17 cellular contexts compared by ENCODE assay signal in the genomic region with DNA sequence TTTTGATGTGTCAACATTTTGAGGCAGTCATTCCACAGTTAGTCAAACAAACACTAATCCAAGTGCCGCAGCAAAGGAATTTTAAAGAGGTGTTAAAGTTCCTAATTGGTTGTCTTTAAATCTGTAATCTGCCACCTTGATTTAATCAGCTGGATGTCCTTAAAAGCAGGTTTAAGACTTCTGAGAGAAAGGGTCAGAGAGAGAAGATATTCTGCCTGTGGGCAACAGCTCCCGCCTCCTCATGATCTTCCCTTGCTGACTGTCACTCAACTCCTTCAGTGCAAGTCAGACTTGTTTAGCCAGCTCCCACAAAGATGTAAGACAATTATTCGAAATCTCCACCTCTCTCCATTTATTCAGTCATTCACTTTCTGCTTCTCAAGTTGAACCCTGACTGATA.
DNase-seq lines count a peak whose midpoint lies in the region; ATAC-seq, FAIRE-seq and TF ChIP-seq lines count a peak whose summit lies in the region.
"Had no signal": no experiment of that assay in that cellular context is flagged by ENCODE, and none has a peak within 500 bp of the region (broad histone marks: within the 10 kb centered on the region; RNA-seq: fewer than 3 reads in every experiment).

No MANE protein-coding gene starts in this region.

- FAIRE-seq in HepG2 (lab: Jason Lieb, UNC): no peak
- no peak for FAIRE-seq in K562 (lab: Jason Lieb, UNC)
- FAIRE-seq: A204.1, G401.6, GM12891 had no signal

- H2AFZ ChIP-seq in HepG2 (ENCODE audit: low read length) (no peak overlapping the region), K562 (ENCODE audit: low read depth, low read length) (no peak overlapping the region)

- H3K36me3 ChIP-seq in HepG2 (replicated peaks in 1 of 2; ENCODE audit: control insufficient read depth in 1 of 2, insufficient read depth in 2 of 2, low read length in 2 of 2) (no peaks in the 10 kb centered on the region), right lobe of liver (no peaks in the 10 kb centered on the region), K562 (ENCODE audit: control insufficient read depth, insufficient read depth, low read length) (no peaks in the 10 kb centered on the region), left lung (no peaks in the 10 kb centered on the region)
- H3K36me3 ChIP-seq: BE2C, HAP-1 had no signal

- CTCF ChIA-PET in HepG2 (lab: Yijun Ruan, JAX; ENCODE audit: low intra/inter-chr PET ratio, low total read pairs): no interaction called here
- CTCF ChIA-PET in K562 (lab: Yijun Ruan, JAX; ENCODE audit: low intra/inter-chr PET ratio): no interaction called here
- CTCF ChIA-PET in activated naive CD4-positive, alpha-beta T cell treated with anti-CD3 and anti-CD28 coated beads, Interleukin-2, amount 10 ng/mL, durations not matched to agents 7 days and 5 days (lab: Charles Lee): no interaction called here

- TF ChIP-seq CTCF in HepG2 (CRISPR knock-in tag; IDR thresholded peaks at IDR 0.05): no peak
- TF ChIP-seq CTCF in right lobe of liver (IDR thresholded peaks at IDR 0.05): no peak
- TF ChIP-seq CTCF in K562 (IDR thresholded peaks at IDR 0.05 in 2 of 3, conservative IDR thresholded peaks at IDR 0.05 in 1 of 3; ENCODE audit: insufficient read depth in 2 of 3, low read depth in 1 of 3, low read length in 3 of 3): no peak
- no peak for TF ChIP-seq CTCF in left lung (IDR thresholded peaks at IDR 0.05)
- no peak for TF ChIP-seq CTCF in glutamatergic neuron (IDR thresholded peaks at IDR 0.05; ENCODE audit: partially characterized antibody, unreplicated experiment)

- H3K4me1 ChIP-seq in HepG2 (ENCODE audit: insufficient read depth, low read length) (no peaks in the 10 kb centered on the region), right lobe of liver (no peaks in the 10 kb centered on the region), K562 (replicated peaks in 1 of 2; ENCODE audit: control insufficient read depth in 2 of 2, insufficient read depth in 2 of 2, low read length in 2 of 2) (no peaks in the 10 kb centered on the region), left lung (no peaks in the 10 kb centered on the region)
- H3K4me1 ChIP-seq: BE2C, HAP-1 had no signal

- BruUV-seq in HepG2 (replicated peaks; lab: Mats Ljungman, UMichigan) (no TSS peak), K562 (replicated peaks; lab: Mats Ljungman, UMichigan) (no TSS peak)

- in situ Hi-C loops in HepG2 (cut with HindIII; ENCODE audit: extremely low pct_ligation_motif_present, low pct_unique_long_range_greater_than_20kb): loop anchor here (25.0 kb wide), 1 partner anchor 470 kb away; no protein-coding TSS in a partner anchor
- in situ Hi-C loops in K562 (cut with MboI): no loop called here

- TF ChIP-seq POLR2A in HepG2 (IDR thresholded peaks at IDR 0.05; ENCODE audit: insufficient read depth in 1 of 2, low read depth in 2 of 2, low read length in 2 of 2) (no peak), right lobe of liver (IDR thresholded peaks at IDR 0.05) (no peak), K562 (conservative IDR thresholded peaks at IDR 0.05) (no peak)

- no peaks in the 10 kb centered on the region for H3K36me3 Mint-ChIP-seq in activated T-helper 2 cell treated with anti-CD3 and anti-CD28 coated beads, Interferon-gamma antibody, Interleukin-2, Interleukin-4, amounts not matched to agents 10 μg/mL and 5 μg/mL and 100 μg/mL, durations not matched to agents 14 hours and 24 hours and 36 hours (ENCODE audit: low read depth)
- H3K36me3 Mint-ChIP-seq in glutamatergic neuron (ENCODE audit: unreplicated experiment): peaks cover 6% of the 10 kb centered on the region
- H3K36me3 Mint-ChIP-seq in activated naive CD4-positive, alpha-beta T cell treated with anti-CD3 and anti-CD28 coated beads, Interleukin-2, amount 10 ng/mL, durations not matched to agents 7 days and 5 days: no peaks in the 10 kb centered on the region
- H3K36me3 Mint-ChIP-seq: CD4-positive, alpha-beta memory T cell had no signal

- POLR2A ChIA-PET in HepG2 (lab: Yijun Ruan, JAX): no interaction called here
- POLR2A ChIA-PET in K562 (lab: Yijun Ruan, JAX): interaction anchor here (1.0 kb wide), 1 partner anchor 57 kb away, joined by 3 read pairs; no protein-coding TSS in a partner anchor

- no peaks in the 10 kb centered on the region for H3K27me3 ChIP-seq in HepG2 (ENCODE audit: control insufficient read depth in 1 of 2, insufficient read depth in 2 of 2, low read length in 2 of 2)
- no peaks in the 10 kb centered on the region for H3K27me3 ChIP-seq in right lobe of liver
- H3K27me3 ChIP-seq in K562 (ENCODE audit: control insufficient read depth in 2 of 2, insufficient read depth in 2 of 2, low read length in 2 of 2): no peaks in the 10 kb centered on the region
- no peaks in the 10 kb centered on the region for H3K27me3 ChIP-seq in left lung
- H3K27me3 ChIP-seq: BE2C had no signal

- DNase-seq in HepG2 (ENCODE audit: low spot score) (no peak), right lobe of liver (no peak), K562 (ENCODE audit: extremely low read depth in 1 of 4, low spot score in 3 of 4) (no peak), left lung (no peak), glutamatergic neuron (no peak)
- no peak for DNase-seq in activated T-helper 2 cell treated with anti-CD3 and anti-CD28 coated beads, Interferon-gamma antibody, Interleukin-2, Interleukin-4, amounts not matched to agents 10 μg/mL and 5 μg/mL and 100 μg/mL, durations not matched to agents 14 hours and 24 hours and 36 hours (ENCODE audit: low spot score)
- DNase-seq in activated naive CD4-positive, alpha-beta T cell treated with anti-CD3 and anti-CD28 coated beads, Interleukin-2, amount 10 ng/mL, durations not matched to agents 7 days and 5 days: no peak
- DNase-seq: BE2C; CD4-positive, alpha-beta memory T cell; DMS79; GOT3; HFFc6 had no signal

- H4K20me1 ChIP-seq in HepG2 (ENCODE audit: insufficient read depth, low read length) (no peaks in the 10 kb centered on the region), K562 (replicated peaks; ENCODE audit: control insufficient read depth, insufficient read depth, low read length) (no peaks in the 10 kb centered on the region)

- WGBS in HepG2 (ENCODE audit: low lambda C conversion rate): 19% methylated on average over 3 of the region's 3 CpGs
- 88% methylated on average over 2 of the region's 3 CpGs for WGBS in right lobe of liver (ENCODE audit: insufficient coverage, low coverage, low lambda C conversion rate, missing lambda C conversion rate)
- WGBS in K562 (ENCODE audit: insufficient coverage, low coverage, missing lambda C conversion rate): 8% methylated on average over 3 of the region's 3 CpGs

- no peak overlapping the region for H3K4me3 Mint-ChIP-seq in activated T-helper 2 cell treated with anti-CD3 and anti-CD28 coated beads, Interferon-gamma antibody, Interleukin-2, Interleukin-4, amounts not matched to agents 10 μg/mL and 5 μg/mL and 100 μg/mL, durations not matched to agents 14 hours and 24 hours and 36 hours (ENCODE audit: low read depth)
- no peak overlapping the region for H3K4me3 Mint-ChIP-seq in glutamatergic neuron (ENCODE audit: unreplicated experiment)
- no peak overlapping the region for H3K4me3 Mint-ChIP-seq in activated naive CD4-positive, alpha-beta T cell treated with anti-CD3 and anti-CD28 coated beads, Interleukin-2, amount 10 ng/mL, durations not matched to agents 7 days and 5 days
- H3K4me3 Mint-ChIP-seq: CD4-positive, alpha-beta memory T cell; HFFc6 had no signal

- H3K27ac ChIP-seq in HepG2 (ENCODE audit: extremely low read length, insufficient read depth, low read length) (no peak overlapping the region), right lobe of liver (no peak overlapping the region), K562 (ENCODE audit: extremely low read depth, low read depth, low read length) (no peak overlapping the region), left lung (no peak overlapping the region)
- H3K27ac ChIP-seq: C4-2B had no signal

- H3K9ac ChIP-seq in HepG2 (ENCODE audit: insufficient read depth, low read depth, low read length): no peak overlapping the region
- H3K9ac ChIP-seq in K562 (ENCODE audit: insufficient read depth in 1 of 2, low read depth in 2 of 2, low read length in 2 of 2): no peak overlapping the region

- no peaks in the 10 kb centered on the region for H3K4me1 Mint-ChIP-seq in activated T-helper 2 cell treated with anti-CD3 and anti-CD28 coated beads, Interferon-gamma antibody, Interleukin-2, Interleukin-4, amounts not matched to agents 10 μg/mL and 5 μg/mL and 100 μg/mL, durations not matched to agents 14 hours and 24 hours and 36 hours (ENCODE audit: low read depth)
- H3K4me1 Mint-ChIP-seq in glutamatergic neuron (ENCODE audit: low read depth, unreplicated experiment): no peaks in the 10 kb centered on the region
- no peaks in the 10 kb centered on the region for H3K4me1 Mint-ChIP-seq in activated naive CD4-positive, alpha-beta T cell treated with anti-CD3 and anti-CD28 coated beads, Interleukin-2, amount 10 ng/mL, durations not matched to agents 7 days and 5 days
- H3K4me1 Mint-ChIP-seq: CD4-positive, alpha-beta memory T cell had no signal

- TF ChIP-seq RAD21 in HepG2 (CRISPR knock-in tag; IDR thresholded peaks at IDR 0.05) (no peak), K562 (CRISPR knock-in tag; conservative IDR thresholded peaks at IDR 0.05 in 1 of 2, IDR thresholded peaks at IDR 0.05 in 1 of 2) (no peak)

- no peak overlapping the region for H3K27ac Mint-ChIP-seq in activated T-helper 2 cell treated with anti-CD3 and anti-CD28 coated beads, Interferon-gamma antibody, Interleukin-2, Interleukin-4, amounts not matched to agents 10 μg/mL and 5 μg/mL and 100 μg/mL, durations not matched to agents 14 hours and 24 hours and 36 hours
- H3K27ac Mint-ChIP-seq in glutamatergic neuron (ENCODE audit: unreplicated experiment): no peak overlapping the region
- no peak overlapping the region for H3K27ac Mint-ChIP-seq in activated naive CD4-positive, alpha-beta T cell treated with anti-CD3 and anti-CD28 coated beads, Interleukin-2, amount 10 ng/mL, durations not matched to agents 7 days and 5 days
- H3K27ac Mint-ChIP-seq: CD4-positive, alpha-beta memory T cell; HFFc6 had no signal

- ATAC-seq in HepG2 (no peak), right lobe of liver (no peak), K562 (no peak), left lung (peak; percentile 64)

- H3K4me2 ChIP-seq in HepG2 (ENCODE audit: low read depth, low read length) (no peak overlapping the region), K562 (ENCODE audit: insufficient read depth, low read length) (no peak overlapping the region)

- H3K4me3 ChIP-seq in HepG2 (replicated peaks in 1 of 3; ENCODE audit: insufficient read depth in 1 of 3, low read depth in 2 of 3, low read length in 3 of 3) (no peak overlapping the region), right lobe of liver (no peak overlapping the region), K562 (no peak overlapping the region), left lung (no peak overlapping the region)
- H3K4me3 ChIP-seq: HAP-1 had no signal

- no peak for TF ChIP-seq EP300 in HepG2 (IDR thresholded peaks at IDR 0.05; ENCODE audit: low read depth in 2 of 2, low read length in 2 of 2)
- TF ChIP-seq EP300 in HepG2 (CRISPR knock-in tag; IDR thresholded peaks at IDR 0.05; ENCODE audit: borderline replicate concordance): no peak
- no peak for TF ChIP-seq EP300 in K562 (IDR thresholded peaks at IDR 0.05; ENCODE audit: low read length)

- no peaks in the 10 kb centered on the region for H3K9me1 ChIP-seq in K562 (ENCODE audit: control insufficient read depth, insufficient read depth, low read length)

- H3K27me3 Mint-ChIP-seq in activated T-helper 2 cell treated with anti-CD3 and anti-CD28 coated beads, Interferon-gamma antibody, Interleukin-2, Interleukin-4, amounts not matched to agents 10 μg/mL and 5 μg/mL and 100 μg/mL, durations not matched to agents 14 hours and 24 hours and 36 hours (ENCODE audit: low read depth): no peaks in the 10 kb centered on the region
- peaks cover 2% of the 10 kb centered on the region for H3K27me3 Mint-ChIP-seq in glutamatergic neuron (ENCODE audit: unreplicated experiment)
- H3K27me3 Mint-ChIP-seq in activated naive CD4-positive, alpha-beta T cell treated with anti-CD3 and anti-CD28 coated beads, Interleukin-2, amount 10 ng/mL, durations not matched to agents 7 days and 5 days: no peaks in the 10 kb centered on the region

- H3K79me2 ChIP-seq in HepG2 (ENCODE audit: insufficient read depth, low read length) (no peaks in the 10 kb centered on the region), K562 (ENCODE audit: control insufficient read depth, insufficient read depth, low read length) (no peaks in the 10 kb centered on the region)

- intact Hi-C loops in HepG2 (cut with micrococcal nuclease; ENCODE audit: unreplicated experiment): no loop called here
- intact Hi-C loops in right lobe of liver (cut with DNase I): no loop called here
- intact Hi-C loops in K562 (cut with micrococcal nuclease): no loop called here
- intact Hi-C loops in left lung (cut with DNase I): no loop called here
- intact Hi-C loops in activated T-helper 2 cell treated with anti-CD3 and anti-CD28 coated beads, Interferon-gamma antibody, Interleukin-2, Interleukin-4, amounts not matched to agents 10 μg/mL and 5 μg/mL and 100 μg/mL, durations not matched to agents 14 hours and 24 hours and 36 hours (cut with micrococcal nuclease): loop anchor here (10.0 kb wide), 1 partner anchor 72 kb away; no protein-coding TSS in a partner anchor

- H3K9me3 ChIP-seq in HepG2 (ENCODE audit: low read length) (no peaks in the 10 kb centered on the region), right lobe of liver (no peaks in the 10 kb centered on the region), K562 (replicated peaks; ENCODE audit: control insufficient read depth, insufficient read depth, low read depth, low read length) (no peaks in the 10 kb centered on the region), left lung (no peaks in the 10 kb centered on the region)
- H3K9me3 ChIP-seq: BE2C, HAP-1 had no signal

- no peaks in the 10 kb centered on the region for H3K9me3 Mint-ChIP-seq in activated T-helper 2 cell treated with anti-CD3 and anti-CD28 coated beads, Interferon-gamma antibody, Interleukin-2, Interleukin-4, amounts not matched to agents 10 μg/mL and 5 μg/mL and 100 μg/mL, durations not matched to agents 14 hours and 24 hours and 36 hours
- H3K9me3 Mint-ChIP-seq in glutamatergic neuron (ENCODE audit: unreplicated experiment): no peaks in the 10 kb centered on the region
- no peaks in the 10 kb centered on the region for H3K9me3 Mint-ChIP-seq in activated naive CD4-positive, alpha-beta T cell treated with anti-CD3 and anti-CD28 coated beads, Interleukin-2, amount 10 ng/mL, durations not matched to agents 7 days and 5 days

Comparison
In these comparisons a context has a peak if more than half of its experiments do, and no peak if none do; other contexts are left out.
1. Of the 241 proteins assayed by ChIP-seq in both HepG2 and K562: peak only in HepG2: MAFF and MAFK; only in K562: none; in both: none; in neither: 239.